7 cellular contexts compared by ENCODE assay signal in the genomic region with DNA sequence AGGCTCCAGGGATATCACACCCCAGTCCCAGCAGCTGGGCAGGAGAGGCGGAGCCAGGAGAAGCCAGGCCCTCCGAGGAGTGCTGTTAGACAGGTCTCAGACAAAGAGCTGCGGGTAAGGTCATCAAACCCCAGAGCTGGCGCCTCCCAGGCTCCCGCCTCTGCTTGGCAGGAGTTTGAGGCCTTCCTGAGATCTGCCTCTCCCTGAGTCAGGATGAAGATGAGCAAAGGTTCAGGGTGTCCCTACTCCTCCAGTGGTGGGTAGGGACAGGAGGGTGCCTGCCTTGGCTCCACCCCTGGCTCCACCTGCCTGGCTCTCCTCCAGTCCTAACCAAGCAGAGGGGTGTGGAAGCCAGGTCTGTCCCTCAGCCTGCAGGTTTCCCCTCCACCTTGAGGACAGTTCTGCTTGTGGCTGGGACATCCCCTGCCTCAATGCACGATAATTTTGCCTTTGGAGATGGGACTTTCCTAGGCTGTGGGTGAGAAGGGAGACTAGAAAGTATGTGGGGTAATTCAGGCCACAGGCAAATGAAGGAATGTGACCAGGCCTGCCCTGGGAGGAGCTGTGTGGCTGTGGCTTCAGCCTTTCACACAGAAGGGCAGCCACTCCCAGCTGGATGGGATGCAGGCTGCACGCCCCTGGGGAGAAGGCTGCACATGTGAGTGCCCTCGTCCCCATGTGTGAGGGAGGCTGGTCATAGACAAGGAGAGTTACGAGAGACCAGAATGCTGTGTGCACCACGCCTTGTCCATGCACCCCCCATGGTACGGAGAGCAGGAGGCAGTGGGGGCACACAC. TPM values are rescaled to one million over a fixed set of nuclear protein-coding genes. Genes with fewer than 3 reads are reported as not detected.
DNase-seq lines count a peak whose midpoint lies in the region; ATAC-seq, FAIRE-seq and TF ChIP-seq lines count a peak whose summit lies in the region.

No MANE protein-coding gene starts in this region.

- TF ChIP-seq POLR2A in H54 (IDR thresholded peaks at IDR 0.05; ENCODE audit: low read depth, low read length): no peak

- peaks cover 2% of the 10 kb centered on the region for H3K4me1 Mint-ChIP-seq in activated CD4-positive, alpha-beta T cell treated with anti-CD3 and anti-CD28 coated beads, Interleukin-2, amount 10 ng/mL, durations not matched to agents 7 days and 5 days
- H3K4me1 Mint-ChIP-seq in activated T-cell treated with anti-CD3 and anti-CD28 coated beads, Interleukin-2, amount 50 U/mL, for 24 hours (ENCODE audit: low read depth): peaks cover 9% of the 10 kb centered on the region

- ATAC-seq in Panc1 (peak; percentile 44; the same call in 1 of the 2 replicates), lung (ENCODE audit: insufficient read depth, low FRiP score) (peak; percentile 25)

- H3K4me3 Mint-ChIP-seq in activated CD4-positive, alpha-beta T cell treated with anti-CD3 and anti-CD28 coated beads, Interleukin-2, amount 10 ng/mL, durations not matched to agents 7 days and 5 days: no peak overlapping the region
- no peak overlapping the region for H3K4me3 Mint-ChIP-seq in activated T-cell treated with anti-CD3 and anti-CD28 coated beads, Interleukin-2, amount 50 U/mL, for 24 hours

- H3K27me3 ChIP-seq in Panc1 (ENCODE audit: control insufficient read depth, insufficient read depth, low read length): no peaks in the 10 kb centered on the region
- H3K27me3 ChIP-seq in lung (ENCODE audit: control insufficient read depth, insufficient read depth): no peaks in the 10 kb centered on the region

- H3K4me3 ChIP-seq in Panc1 (ENCODE audit: low read depth in 2 of 2, low read length in 2 of 2): no peak overlapping the region
- no peak overlapping the region for H3K4me3 ChIP-seq in lung

- H3K9me3 Mint-ChIP-seq in activated CD4-positive, alpha-beta T cell treated with anti-CD3 and anti-CD28 coated beads, Interleukin-2, amount 10 ng/mL, durations not matched to agents 7 days and 5 days: no peaks in the 10 kb centered on the region
- H3K9me3 Mint-ChIP-seq in activated T-cell treated with anti-CD3 and anti-CD28 coated beads, Interleukin-2, amount 50 U/mL, for 24 hours: no peaks in the 10 kb centered on the region

- H3K9me3 ChIP-seq in Panc1 (ENCODE audit: control insufficient read depth, insufficient read depth, low read depth, low read length) (no peaks in the 10 kb centered on the region), lung (ENCODE audit: control insufficient read depth in 2 of 2, insufficient read depth in 1 of 2, low read length in 1 of 2) (no peaks in the 10 kb centered on the region)

- DNase-seq in GM18507 (ENCODE audit: extremely low spot score, insufficient read length, low read depth) (no peak), H54 (ENCODE audit: insufficient read length, low spot score) (no peak), Panc1 (ENCODE audit: low read depth, low spot score) (no peak), lung (ENCODE audit: low spot score) (peak; percentile 62), NCI-H446 (lab: John Stamatoyannopoulos, UW) (no peak)
- DNase-seq in activated CD4-positive, alpha-beta T cell treated with anti-CD3 and anti-CD28 coated beads, Interleukin-2, amount 10 ng/mL, durations not matched to agents 7 days and 5 days: no peak
- DNase-seq in activated T-cell treated with anti-CD3 and anti-CD28 coated beads, Interleukin-2, amount 50 U/mL, for 24 hours: no peak

- no TSS peak for BruUV-seq in Panc1 (replicated peaks; lab: Mats Ljungman, UMichigan)

- H3K27ac Mint-ChIP-seq in activated CD4-positive, alpha-beta T cell treated with anti-CD3 and anti-CD28 coated beads, Interleukin-2, amount 10 ng/mL, durations not matched to agents 7 days and 5 days: no peak overlapping the region
- no peak overlapping the region for H3K27ac Mint-ChIP-seq in activated T-cell treated with anti-CD3 and anti-CD28 coated beads, Interleukin-2, amount 50 U/mL, for 24 hours

- POLR2A ChIA-PET in Panc1 (lab: Charles Lee): no interaction called here
- POLR2A ChIA-PET in activated CD4-positive, alpha-beta T cell treated with anti-CD3 and anti-CD28 coated beads, Interleukin-2, amount 10 ng/mL, durations not matched to agents 7 days and 5 days (lab: Charles Lee): no interaction called here

- TF ChIP-seq CTCF in Panc1 (IDR thresholded peaks at IDR 0.05) (no peak), lung (IDR thresholded peaks at IDR 0.05; ENCODE audit: control extremely low read depth, extremely low read depth) (no peak)

- no peaks in the 10 kb centered on the region for H3K36me3 ChIP-seq in Panc1 (ENCODE audit: control insufficient read depth, insufficient read depth, low read length)
- no peaks in the 10 kb centered on the region for H3K36me3 ChIP-seq in lung (ENCODE audit: control insufficient read depth in 2 of 2, insufficient read depth in 2 of 2, low read length in 2 of 2)

- intact Hi-C loops in Panc1 (cut with micrococcal nuclease; ENCODE audit: unreplicated experiment): no loop called here

- FAIRE-seq in GM18507 (lab: Jason Lieb, UNC) (peak; percentile 97), H54 (lab: Jason Lieb, UNC) (peak; percentile 53)

- no peaks in the 10 kb centered on the region for H3K36me3 Mint-ChIP-seq in activated CD4-positive, alpha-beta T cell treated with anti-CD3 and anti-CD28 coated beads, Interleukin-2, amount 10 ng/mL, durations not matched to agents 7 days and 5 days (ENCODE audit: low read depth)
- H3K36me3 Mint-ChIP-seq in activated T-cell treated with anti-CD3 and anti-CD28 coated beads, Interleukin-2, amount 50 U/mL, for 24 hours (ENCODE audit: low read depth): no peaks in the 10 kb centered on the region

- WGBS in lung, 2 donors: 65 to 87% methylated on average over 11 of the region's 11 CpGs

- CTCF ChIA-PET in Panc1 (lab: Charles Lee): no interaction called here
- CTCF ChIA-PET in activated CD4-positive, alpha-beta T cell treated with anti-CD3 and anti-CD28 coated beads, Interleukin-2, amount 10 ng/mL, durations not matched to agents 7 days and 5 days (lab: Charles Lee): interaction anchor here (1.0 to 1.5 kb wide), 2 partner anchors 10 to 13 kb away, joined by 4 read pairs; no protein-coding TSS in a partner anchor

- in situ Hi-C loops in Panc1 (cut with HindIII; ENCODE audit: low pct_unique_long_range_greater_than_20kb, low sequenced_read_pairs): no loop called here

- H3K27ac ChIP-seq in Panc1 (ENCODE audit: low read length) (no peak overlapping the region), lung (ENCODE audit: low read depth in 1 of 2, low read length in 1 of 2) (peak overlapping the region in 1 of 2 donors; percentile 85)

- peaks cover 23% of the 10 kb centered on the region for H3K27me3 Mint-ChIP-seq in activated CD4-positive, alpha-beta T cell treated with anti-CD3 and anti-CD28 coated beads, Interleukin-2, amount 10 ng/mL, durations not matched to agents 7 days and 5 days
- peaks cover 20% of the 10 kb centered on the region for H3K27me3 Mint-ChIP-seq in activated T-cell treated with anti-CD3 and anti-CD28 coated beads, Interleukin-2, amount 50 U/mL, for 24 hours

- H3K4me1 ChIP-seq in Panc1 (ENCODE audit: control insufficient read depth, insufficient read depth, low read length): no peaks in the 10 kb centered on the region
- H3K4me1 ChIP-seq in lung (ENCODE audit: control insufficient read depth in 2 of 2, insufficient read depth in 2 of 2, low read length in 2 of 2): peaks cover 0 to 11% of the 10 kb centered on the region in 2 donors

RNA-seq across cellular contexts. Expression of gene PLEKHG6, which starts 2.2 kb away (rescaled TPM):
- total RNA-seq in Panc1 (2021; ENCODE audit: unreplicated experiment) (1.1 TPM), lung (1 to 10 TPM; 1.6 to 2.9 TPM)
- 1.8 TPM for polyA plus RNA-seq in Panc1 (2012; ENCODE audit: insufficient read length)
- polyA plus RNA-seq in lung: 1 to 10 TPM in 1 of 2 donors, under 1 TPM in 1; 0.74 to 2.9 TPM
- not detected for total RNA-seq in activated CD4-positive, alpha-beta T cell treated with anti-CD3 and anti-CD28 coated beads, Interleukin-2, amount 10 ng/mL, durations not matched to agents 7 days and 5 days

RNA-seq across cellular contexts. Expression of gene TNFRSF1A, which starts 29.1 kb away (rescaled TPM):
- total RNA-seq in Panc1 (2021; ENCODE audit: unreplicated experiment): 108 TPM
- polyA plus RNA-seq in Panc1 (2012; ENCODE audit: insufficient read length): 115 TPM
- total RNA-seq in lung: 100 to 1,000 TPM; 175 to 184 TPM
- 100 to 1,000 TPM in 1 of 2 donors, 10 to 100 TPM in 1; 81.6 to 182 TPM for polyA plus RNA-seq in lung
- 10 to 100 TPM; 59.3 to 64.4 TPM for total RNA-seq in activated CD4-positive, alpha-beta T cell treated with anti-CD3 and anti-CD28 coated beads, Interleukin-2, amount 10 ng/mL, durations not matched to agents 7 days and 5 days
